Comparison of ENCODE assay signal across 8 cellular contexts in genomic region chr10:88990528-88991160, GRCh38. TPM values are rescaled to one million over a fixed set of nuclear protein-coding genes. Genes with fewer than 3 reads are reported as not detected.
DNase-seq lines count a peak whose midpoint lies in the region; ATAC-seq and TF ChIP-seq lines count a peak whose summit lies in the region.

FAS (plus strand) TSS chr10:88990798; CDS start chr10:88990877, 79 bp downstream.

- H3K27ac ChIP-seq in adipose tissue (ENCODE audit: low read depth, low read length), result peak within 1 kb of the TSS; percentile 88
- H3K27ac ChIP-seq in left ventricle myocardium inferior (replicated peaks), result peak within 1 kb of the TSS; percentile 97

- peaks cover 78% of the 10 kb centered on the region for H3K4me1 ChIP-seq in left ventricle myocardium inferior

- DNase-seq in CD1c-positive myeloid dendritic cell (ENCODE audit: extremely low spot score), result peak; percentile 77
- DNase-seq in T follicular helper cell (ENCODE audit: low read depth), result peak; percentile 78
- peak; percentile 76 for DNase-seq in left ventricle myocardium inferior
- DNase-seq in renal cortical epithelial cell (ENCODE audit: low read depth), result no peak
- DNase-seq in amniotic stem cell (lab: John Stamatoyannopoulos, UW), result no peak

- TF ChIP-seq CTCF in left ventricle myocardium inferior (IDR thresholded peaks at IDR 0.05; ENCODE audit: borderline replicate concordance), result no peak

- ATAC-seq in GM19438 (IDR thresholded peaks at IDR 0.05; ENCODE audit: low read depth, unreplicated experiment) (peak; percentile 54), HG03565 (IDR thresholded peaks at IDR 0.05; ENCODE audit: unreplicated experiment) (peak; percentile 42)

- no peaks in the 10 kb centered on the region for H3K27me3 ChIP-seq in left ventricle myocardium inferior (ENCODE audit: low read depth)

- H3K36me3 ChIP-seq in left ventricle myocardium inferior, result no peaks in the 10 kb centered on the region

- peak within 1 kb of the TSS; percentile 86 for H3K4me3 ChIP-seq in left ventricle myocardium inferior

- WGBS in adipose tissue, 3 donors, result 0% methylated on average over 40 to 46 of the region's 46 CpGs

- intact Hi-C loops in left ventricle myocardium inferior (cut with micrococcal nuclease), result no loop called here

- no peaks in the 10 kb centered on the region for H3K9me3 ChIP-seq in left ventricle myocardium inferior (replicated peaks)

RNA-seq across cellular contexts. Expression of gene FAS, which starts in this region (rescaled TPM):
- 10 to 100 TPM in 2 of 3 donors, 1 to 10 TPM in 1; 2.2 to 20.1 (median 14.0) TPM for polyA plus RNA-seq in adipose tissue
- total RNA-seq in left ventricle myocardium inferior (3.7 TPM), renal cortical epithelial cell (95.0 and 123 TPM in 2 replicates)

Comparison
In these comparisons a context has a peak if more than half of its experiments do, and no peak if none do; other contexts are left out.
1. RNA of gene FAS (total RNA-seq): 95.0 to 123 TPM in renal cortical epithelial cell; 3.7 TPM in left ventricle myocardium inferior (single experiment); every median in the first group is over 10 times any median in the second.
2. DNase-seq: peak in CD1c-positive myeloid dendritic cell (single experiment), T follicular helper cell (single experiment) and left ventricle myocardium inferior (single experiment); none in renal cortical epithelial cell (single experiment) and amniotic stem cell (single experiment).